6 cellular contexts compared by ENCODE assay signal in genomic region chr9:63344408-63344807, GRCh38.
DNase-seq lines count a peak whose midpoint lies in the region; ATAC-seq, FAIRE-seq and TF ChIP-seq lines count a peak whose summit lies in the region.
"Not testable (repeated sequence)": the region's sequence is repeated elsewhere in the genome, so short reads cannot be mapped to it uniquely, and the experiment has no call there.

No MANE protein-coding gene starts in this region.

- H3K14ac ChIP-seq in IMR-90 (replicated peaks; ENCODE audit: low read depth, low read length); mesenchymal stem cell (ENCODE audit: low read length in 2 of 2): not testable (repeated sequence)

- not testable (repeated sequence) for H3K4me3 ChIP-seq in IMR-90 (ENCODE audit: insufficient read depth, low read depth, low read length); PC-3 (ENCODE audit: low read length); body of pancreas; endothelial cell of umbilical vein (replicated peaks in 1 of 3; ENCODE audit: insufficient read depth in 1 of 3, low read depth in 1 of 3, low read length in 3 of 3); mesenchymal stem cell (ENCODE audit: insufficient read depth in 1 of 2, low read depth in 1 of 2, low read length in 2 of 2); spleen

- DNase-seq in IMR-90; PC-3; endothelial cell of umbilical vein (ENCODE audit: low read depth, low spot score); mesenchymal stem cell: not testable (repeated sequence)
- DNase-seq in body of pancreas (peak; percentile 70 to 83 (median 74)), spleen (peak; percentile 44)

- not testable (repeated sequence) for H4K8ac ChIP-seq in IMR-90 (ENCODE audit: low read depth in 2 of 2, low read length in 2 of 2); mesenchymal stem cell (ENCODE audit: low read length)

- BruUV-seq in IMR-90 (replicated peaks; lab: Mats Ljungman, UMichigan); PC-3 (replicated peaks; lab: Mats Ljungman, UMichigan); endothelial cell of umbilical vein (replicated peaks; lab: Mats Ljungman, UMichigan): not testable (repeated sequence)

- not testable (repeated sequence) for H2BK20ac ChIP-seq in IMR-90 (ENCODE audit: low read depth, low read length)

- not testable (repeated sequence) for H3K36me3 ChIP-seq in IMR-90 (ENCODE audit: control insufficient read depth, insufficient read depth, low read length); PC-3 (ENCODE audit: low read depth, low read length); body of pancreas (replicated peaks in 1 of 2; ENCODE audit: insufficient read depth in 1 of 2, low read depth in 2 of 2); endothelial cell of umbilical vein (ENCODE audit: control insufficient read depth in 2 of 2, extremely low read depth in 1 of 2, insufficient read depth in 2 of 2, low read length in 2 of 2); mesenchymal stem cell (ENCODE audit: control insufficient read depth in 1 of 2, insufficient read depth in 2 of 2, low read depth in 1 of 2, low read length in 2 of 2); spleen

- ATAC-seq in IMR-90 (ENCODE audit: low read depth); PC-3; body of pancreas: not testable (repeated sequence)

- WGBS in IMR-90 (ENCODE audit: extremely low coverage in 2 of 2, insufficient read length in 1 of 2), 2 experiments: no CpG with 5 or more reads among the region's 5 CpGs
- 63% methylated on average over 3 of the region's 5 CpGs; no CpG with 5 or more reads in 1 of the 2 donors for WGBS in body of pancreas, 2 donors
- WGBS in mesenchymal stem cell: no CpG with 5 or more reads among the region's 5 CpGs
- 95 to 97% (median 95%) methylated on average over 3 of the region's 5 CpGs; no CpG with 5 or more reads in 2 of the 5 donors for WGBS in spleen, 5 donors

- H3K9me3 ChIP-seq in IMR-90 (ENCODE audit: control insufficient read depth, insufficient read depth, low read length); PC-3 (ENCODE audit: low read length); body of pancreas; endothelial cell of umbilical vein (replicated peaks; ENCODE audit: control insufficient read depth, insufficient read depth, low read length); mesenchymal stem cell (ENCODE audit: control insufficient read depth, low read length); spleen: not testable (repeated sequence)

- H2BK120ac ChIP-seq in IMR-90 (ENCODE audit: low read depth, low read length); mesenchymal stem cell (ENCODE audit: low read depth, low read length): not testable (repeated sequence)

- intact Hi-C loops in IMR-90 (cut with micrococcal nuclease); PC-3 (cut with micrococcal nuclease); body of pancreas (cut with DNase I); endothelial cell of umbilical vein (cut with micrococcal nuclease); spleen (cut with DNase I; ENCODE audit: low total_unique reads): not testable (repeated sequence)

- not testable (repeated sequence) for TF ChIP-seq CTCF in IMR-90 (conservative IDR thresholded peaks at IDR 0.05; ENCODE audit: low read depth, low read length); PC-3 (conservative IDR thresholded peaks at IDR 0.05; ENCODE audit: low read depth, low read length); body of pancreas (IDR thresholded peaks at IDR 0.05); endothelial cell of umbilical vein (IDR thresholded peaks at IDR 0.05; ENCODE audit: extremely low read depth in 1 of 2, insufficient read depth in 1 of 2, low read depth in 1 of 2, low read length in 2 of 2); spleen (IDR thresholded peaks at IDR 0.05 in 8 of 11, conservative IDR thresholded peaks at IDR 0.05 in 3 of 11)

- not testable (repeated sequence) for H3K4me1 ChIP-seq in IMR-90 (ENCODE audit: control insufficient read depth, insufficient read depth, low read length); body of pancreas; endothelial cell of umbilical vein (ENCODE audit: control insufficient read depth, extremely low read depth, insufficient read depth, low read length); mesenchymal stem cell (ENCODE audit: control insufficient read depth, insufficient read depth, low read depth, low read length)
- H3K4me1 ChIP-seq in PC-3 (ENCODE audit: insufficient read depth, low read length) (peaks cover 16% of the 10 kb centered on the region), spleen (peaks cover 0 to 23% (median 6%) of the 10 kb centered on the region in 6 donors)

- H3K9ac ChIP-seq in IMR-90 (ENCODE audit: low read depth, low read length); PC-3 (ENCODE audit: low read length); endothelial cell of umbilical vein (replicated peaks; ENCODE audit: extremely low read depth, insufficient read depth, low read length); mesenchymal stem cell (ENCODE audit: low read length): not testable (repeated sequence)

- dilution Hi-C loops in IMR-90 (cut with HindIII; ENCODE audit: low sequenced_read_pairs, unreplicated experiment); endothelial cell of umbilical vein (cut with MboI; ENCODE audit: extremely low pct_ligation_motif_present, low sequenced_read_pairs): not testable (repeated sequence)

- not testable (repeated sequence) for H3K23ac ChIP-seq in IMR-90 (ENCODE audit: low read depth, low read length); mesenchymal stem cell (ENCODE audit: low read length in 2 of 2)

- POLR2A ChIA-PET in IMR-90 (lab: Charles Lee; ENCODE audit: unreplicated experiment); PC-3 (lab: Charles Lee; ENCODE audit: unreplicated experiment); endothelial cell of umbilical vein (lab: Charles Lee): not testable (repeated sequence)

- not testable (repeated sequence) for H3K79me1 ChIP-seq in IMR-90 (ENCODE audit: low read depth in 1 of 2, low read length in 2 of 2); mesenchymal stem cell (replicated peaks; ENCODE audit: low read length, poor library complexity, severe bottlenecking)

- H2BK12ac ChIP-seq in mesenchymal stem cell (ENCODE audit: low read length in 2 of 2): not testable (repeated sequence)

- H2BK15ac ChIP-seq in IMR-90 (ENCODE audit: low read depth, low read length); mesenchymal stem cell (ENCODE audit: low read depth, poor library complexity, severe bottlenecking): not testable (repeated sequence)

- not testable (repeated sequence) for H3F3A ChIP-seq in PC-3 (ENCODE audit: low read length, unreplicated experiment)

- not testable (repeated sequence) for H2AFZ ChIP-seq in IMR-90 (replicated peaks; ENCODE audit: low read length, poor library complexity); PC-3 (ENCODE audit: low read length); endothelial cell of umbilical vein (ENCODE audit: low read depth, low read length); mesenchymal stem cell (ENCODE audit: low read depth, low read length)

- not testable (repeated sequence) for H3K27me3 ChIP-seq in IMR-90 (ENCODE audit: control insufficient read depth, insufficient read depth, low read length); PC-3 (ENCODE audit: low read length); body of pancreas; endothelial cell of umbilical vein (ENCODE audit: control insufficient read depth in 2 of 2, insufficient read depth in 2 of 2, low read length in 2 of 2); mesenchymal stem cell (ENCODE audit: control insufficient read depth in 1 of 2, insufficient read depth in 1 of 2, low read length in 2 of 2); spleen (replicated peaks in 1 of 7)

- H3K18ac ChIP-seq in IMR-90 (ENCODE audit: low read depth, low read length): not testable (repeated sequence)
- peak overlapping the region in 1 of 2 experiments; percentile 34 for H3K18ac ChIP-seq in mesenchymal stem cell (ENCODE audit: low read depth in 1 of 2, low read length in 2 of 2)

- not testable (repeated sequence) for H3K4ac ChIP-seq in IMR-90 (ENCODE audit: low read depth, low read length); mesenchymal stem cell (ENCODE audit: low read depth in 1 of 2, low read length in 2 of 2)

- H3K27ac ChIP-seq in IMR-90 (ENCODE audit: insufficient read depth, low read length); spleen: not testable (repeated sequence)
- peak overlapping the region; percentile 46; the same call in 1 of the 2 replicates for H3K27ac ChIP-seq in PC-3 (ENCODE audit: low read length)
- peak overlapping the region in 3 of 4 donors; percentile 32 to 58 (median 57) for H3K27ac ChIP-seq in body of pancreas
- H3K27ac ChIP-seq in endothelial cell of umbilical vein (ENCODE audit: insufficient read depth, low read depth, low read length): peak overlapping the region; percentile 37
- H3K27ac ChIP-seq in mesenchymal stem cell (ENCODE audit: low read length, poor library complexity, severe bottlenecking): peak overlapping the region; percentile 66

- not testable (repeated sequence) for H3K79me2 ChIP-seq in PC-3 (ENCODE audit: low read length); endothelial cell of umbilical vein (ENCODE audit: control insufficient read depth, insufficient read depth, low read length)

- in situ Hi-C loops in IMR-90 (cut with MboI; ENCODE audit: low sequenced_read_pairs): not testable (repeated sequence)

- not testable (repeated sequence) for H4K91ac ChIP-seq in IMR-90 (ENCODE audit: insufficient read depth, low read depth, low read length); mesenchymal stem cell (ENCODE audit: low read length)

- peak overlapping the region; percentile 36 for H2BK5ac ChIP-seq in IMR-90 (ENCODE audit: low read depth, low read length, poor library complexity, severe bottlenecking)
- not testable (repeated sequence) for H2BK5ac ChIP-seq in mesenchymal stem cell (ENCODE audit: low read depth, low read length, poor library complexity, severe bottlenecking)

- not testable (repeated sequence) for H2AK9ac ChIP-seq in IMR-90 (replicated peaks; ENCODE audit: low read depth, low read length, poor library complexity)

- not testable (repeated sequence) for H3K56ac ChIP-seq in IMR-90 (ENCODE audit: extremely low read depth, insufficient read depth, low read length)

- H3K9me1 ChIP-seq in IMR-90 (ENCODE audit: insufficient read depth, low read length); endothelial cell of umbilical vein (replicated peaks; ENCODE audit: control insufficient read depth, extremely low read depth, insufficient read depth, low read length): not testable (repeated sequence)

- not testable (repeated sequence) for TF ChIP-seq POLR2A in IMR-90 (IDR thresholded peaks at IDR 0.05; ENCODE audit: low read depth, low read length); body of pancreas (IDR thresholded peaks at IDR 0.05); endothelial cell of umbilical vein (IDR thresholded peaks at IDR 0.05; ENCODE audit: low read depth, low read length); spleen (IDR thresholded peaks at IDR 0.05)

- FAIRE-seq in endothelial cell of umbilical vein (lab: Jason Lieb, UNC): not testable (repeated sequence)

- H4K20me1 ChIP-seq in IMR-90 (ENCODE audit: insufficient read depth, low read length); PC-3 (ENCODE audit: low read length); endothelial cell of umbilical vein (replicated peaks; ENCODE audit: control insufficient read depth, extremely low read depth, insufficient read depth, low read length): not testable (repeated sequence)

- H2AK5ac ChIP-seq in IMR-90 (ENCODE audit: low read depth, low read length); mesenchymal stem cell (ENCODE audit: low read length, severe bottlenecking): not testable (repeated sequence)

- H4K5ac ChIP-seq in IMR-90 (ENCODE audit: low read depth, low read length): not testable (repeated sequence)

- H3K9me2 ChIP-seq in PC-3 (replicated peaks; ENCODE audit: low read length): not testable (repeated sequence)

- not testable (repeated sequence) for TF ChIP-seq RAD21 in IMR-90 (IDR thresholded peaks at IDR 0.05; ENCODE audit: low read length)

- CTCF ChIA-PET in IMR-90 (lab: Yijun Ruan, JAX); PC-3 (lab: Charles Lee); endothelial cell of umbilical vein (lab: Charles Lee): not testable (repeated sequence)

- H3K4me2 ChIP-seq in IMR-90 (ENCODE audit: low read depth, low read length); PC-3 (ENCODE audit: low read length); endothelial cell of umbilical vein (ENCODE audit: insufficient read depth, low read length); mesenchymal stem cell (ENCODE audit: low read length, poor library complexity, severe bottlenecking): not testable (repeated sequence)
